ENCODE assay signal across 14 cellular contexts in genomic region chr17:45334231-45334630, GRCh38. TPM values are rescaled to one million over a fixed set of nuclear protein-coding genes. Genes with fewer than 3 reads are reported as not detected.
DNase-seq lines count a peak whose midpoint lies in the region; ATAC-seq and TF ChIP-seq lines count a peak whose summit lies in the region.
"Had no signal": no experiment of that assay in that cellular context is flagged by ENCODE, and none has a peak within 500 bp of the region (broad histone marks: within the 10 kb centered on the region; RNA-seq: fewer than 3 reads in every experiment).

No MANE protein-coding gene starts in this region.

- POLR2A ChIA-PET in WTC11 (lab: Charles Lee) = no interaction called here
- POLR2A ChIA-PET in CD4-positive, alpha-beta memory T cell (lab: Charles Lee; ENCODE audit: partially characterized antibody) = no interaction called here

- H3K4me3 ChIP-seq in GM06990 (replicated peaks; ENCODE audit: low read depth, low read length) = no peak overlapping the region
- H3K4me3 ChIP-seq in CD4-positive, alpha-beta memory T cell (ENCODE audit: low read length in 2 of 2) = no peak overlapping the region

- H3K9me3 ChIP-seq in CD4-positive, alpha-beta memory T cell (ENCODE audit: control insufficient read depth in 1 of 2, low read length in 2 of 2) = no peaks in the 10 kb centered on the region

- no peak overlapping the region for H3K27ac ChIP-seq in CD4-positive, alpha-beta memory T cell (ENCODE audit: low read depth, low read length)

- ATAC-seq in WTC11 = 0 out of 2 replicates have a peak, but pooled peaks have one; percentile 18
- ATAC-seq: right cardiac atrium had no signal

- CTCF ChIA-PET in WTC11 (lab: Charles Lee) = interaction anchor here (1.0 to 1.3 kb wide), 3 partner anchors 11 to 88 kb away, joined by 3 read pairs; no protein-coding TSS in a partner anchor
- CTCF ChIA-PET in CD4-positive, alpha-beta memory T cell (lab: Charles Lee; ENCODE audit: partially characterized antibody) = interaction anchor here (1.4 to 1.6 kb wide), 2 partner anchors 50 to 57 kb away, joined by 3 to 4 read pairs; no protein-coding TSS in a partner anchor

- H3K27ac Mint-ChIP-seq in WTC11 = no peak overlapping the region
- H3K27ac Mint-ChIP-seq in CD4-positive, alpha-beta memory T cell = peak overlapping the region in 1 of 7 donors; percentile 42
- H3K27ac Mint-ChIP-seq: T-helper 2 cell treated with Interferon-gamma antibody and Interleukin-4, amounts not matched to agents 5 μg/mL and 100 μg/mL, for 36 hours had no signal

- H3K4me1 Mint-ChIP-seq in WTC11 = peaks cover 21% of the 10 kb centered on the region
- peaks cover 0 to 3% (median 0%) of the 10 kb centered on the region in 4 donors for H3K4me1 Mint-ChIP-seq in CD4-positive, alpha-beta memory T cell

- no peaks in the 10 kb centered on the region for H3K27me3 ChIP-seq in GM06990 (replicated peaks; ENCODE audit: control insufficient read depth, insufficient read depth, low read length)
- no peaks in the 10 kb centered on the region for H3K27me3 ChIP-seq in CD4-positive, alpha-beta memory T cell (ENCODE audit: insufficient read depth, low read length)

- H3K4me1 ChIP-seq in CD4-positive, alpha-beta memory T cell (ENCODE audit: insufficient read depth, low read length) = peaks cover 7% of the 10 kb centered on the region

- no peaks in the 10 kb centered on the region for H3K36me3 Mint-ChIP-seq in WTC11
- no peaks in the 10 kb centered on the region for H3K36me3 Mint-ChIP-seq in CD4-positive, alpha-beta memory T cell
- H3K36me3 Mint-ChIP-seq: activated naive CD8-positive, alpha-beta T cell treated with anti-CD3 and anti-CD28 coated beads, Interleukin-2, amount 10 ng/mL, durations not matched to agents 7 days and 5 days had no signal

- peak; percentile 63 for DNase-seq in GM06990 (ENCODE audit: extremely low read depth, insufficient read length)
- DNase-seq in NCI-H146 treated with DMSO at 0.1 percent for 48 hours (lab: John Stamatoyannopoulos, UW; ENCODE audit: unreplicated experiment) = peak; percentile 98
- DNase-seq in WTC11 (ENCODE audit: low spot score) = no peak
- DNase-seq in posterior vena cava (ENCODE audit: low spot score) = peak; percentile 45
- no peak for DNase-seq in central memory CD4-positive, alpha-beta T cell
- no peak for DNase-seq in CD4-positive, alpha-beta memory T cell
- no peak for DNase-seq in dermis blood vessel endothelial cell
- DNase-seq in glomerular visceral epithelial cell (ENCODE audit: extremely low spot score) = no peak
- DNase-seq: activated naive CD8-positive, alpha-beta T cell treated with anti-CD3 and anti-CD28 coated beads, Interleukin-2, amount 10 ng/mL, durations not matched to agents 7 days and 5 days; Calu3; HCEC 1CT; NCI-H2171 treated with DMSO at 0.1 percent for 48 hours; right cardiac atrium had no signal

- H3K27me3 Mint-ChIP-seq in WTC11 (ENCODE audit: low read depth) = peaks cover 62% of the 10 kb centered on the region
- no peaks in the 10 kb centered on the region for H3K27me3 Mint-ChIP-seq in CD4-positive, alpha-beta memory T cell

- no peak overlapping the region for H3K4me3 Mint-ChIP-seq in WTC11
- no peak overlapping the region for H3K4me3 Mint-ChIP-seq in CD4-positive, alpha-beta memory T cell
- H3K4me3 Mint-ChIP-seq: T-helper 2 cell treated with Interferon-gamma antibody and Interleukin-4, amounts not matched to agents 5 μg/mL and 100 μg/mL, for 36 hours had no signal

- H3K36me3 ChIP-seq in GM06990 (ENCODE audit: control insufficient read depth, insufficient read depth, low read length) = no peaks in the 10 kb centered on the region
- no peaks in the 10 kb centered on the region for H3K36me3 ChIP-seq in CD4-positive, alpha-beta memory T cell (ENCODE audit: insufficient read depth, low read length)

- intact Hi-C loops in posterior vena cava (cut with DNase I) = no loop called here
- intact Hi-C loops in CD4-positive, alpha-beta memory T cell (cut with micrococcal nuclease) = no loop called here

- TF ChIP-seq CTCF in GM06990 (IDR thresholded peaks at IDR 0.05; ENCODE audit: insufficient read depth, low read length, poor library complexity, severe bottlenecking) (no peak), WTC11 (IDR thresholded peaks at IDR 0.05) (no peak)

- H3K9me3 Mint-ChIP-seq in WTC11 = no peaks in the 10 kb centered on the region
- no peaks in the 10 kb centered on the region for H3K9me3 Mint-ChIP-seq in CD4-positive, alpha-beta memory T cell
- H3K9me3 Mint-ChIP-seq: activated naive CD8-positive, alpha-beta T cell treated with anti-CD3 and anti-CD28 coated beads, Interleukin-2, amount 10 ng/mL, durations not matched to agents 7 days and 5 days; T-helper 2 cell treated with Interferon-gamma antibody and Interleukin-4, amounts not matched to agents 5 μg/mL and 100 μg/mL, for 36 hours had no signal

TF ChIP-seq in WTC11, 78 proteins besides CTCF, POLR2A, EP300 and RAD21 (continues in another document):
- TF ChIP-seq ATF3 (CRISPR knock-in tag; conservative IDR thresholded peaks at IDR 0.05) (no peak), E2F5 (CRISPR knock-in tag; IDR thresholded peaks at IDR 0.05) (no peak), HMGA2 (CRISPR knock-in tag; IDR thresholded peaks at IDR 0.05) (no peak), ZNF532 (CRISPR knock-in tag; IDR thresholded peaks at IDR 0.05; ENCODE audit: borderline replicate concordance) (no peak), GTF2I (CRISPR knock-in tag; conservative IDR thresholded peaks at IDR 0.05) (no peak), NFYB (CRISPR knock-in tag; conservative IDR thresholded peaks at IDR 0.05; ENCODE audit: low read depth) (no peak), ZNF512 (CRISPR knock-in tag; IDR thresholded peaks at IDR 0.05; ENCODE audit: borderline replicate concordance) (no peak), ZBTB21 (CRISPR knock-in tag; IDR thresholded peaks at IDR 0.05; ENCODE audit: borderline replicate concordance) (no peak), ZMAT4 (CRISPR knock-in tag; IDR thresholded peaks at IDR 0.05) (no peak)

RNA-seq across cellular contexts. Expression of gene MAP3K14, which starts 17.4 kb away (rescaled TPM):
- total RNA-seq in WTC11 (2021) (3.3 to 4.0 TPM (median 3.8 TPM) in 3 replicates), posterior vena cava (1 to 10 TPM; 9.1 to 9.7 TPM), dermis blood vessel endothelial cell (3.2 and 4.1 TPM in 2 replicates)
- total RNA-seq in CD4-positive, alpha-beta memory T cell = 10 to 100 TPM; 48.7 to 49.3 TPM
- 10 to 100 TPM in 1 of 2 donors, 1 to 10 TPM in 1; 2.3 to 14.5 TPM for polyA plus RNA-seq in CD4-positive, alpha-beta memory T cell

Comparison
In these comparisons a context has a peak if more than half of its experiments do, and no peak if none do; other contexts are left out.
1. DNase-seq: peak in GM06990 (single experiment), NCI-H146 treated with DMSO at 0.1 percent for 48 hours (single experiment) and posterior vena cava (single experiment); none in WTC11 (single experiment), central memory CD4-positive, alpha-beta T cell (single experiment), CD4-positive, alpha-beta memory T cell (0 of 5), dermis blood vessel endothelial cell (single experiment) and glomerular visceral epithelial cell (single experiment).